ENCODE assay signal across 23 cellular contexts in genomic region chr11:87600938-87601337, GRCh38.
"Had no signal": no experiment of that assay in that cellular context is flagged by ENCODE, and none has a peak within 500 bp of the region (broad histone marks: within the 10 kb centered on the region; RNA-seq: fewer than 3 reads in every experiment).

No MANE protein-coding gene starts in this region.

- H3K27ac ChIP-seq: KMS-11, SK-N-MC, VCaP had no signal

- H3K4me3 ChIP-seq: SK-N-MC had no signal

- H3K9me3 Mint-ChIP-seq: activated CD4-positive, alpha-beta memory T cell treated with anti-CD3 and anti-CD28 coated beads for 36 hours; activated naive CD4-positive, alpha-beta T cell treated with anti-CD3 and anti-CD28 coated beads for 36 hours; activated T-cell treated with anti-CD3 and anti-CD28 coated beads, Interleukin-2, amount 50 U/mL, for 4 hours; activated T-helper 17 cell treated with anti-CD3 and anti-CD28 coated beads, Interleukin-2, amount 50 U/mL, for 72 hours had no signal

- DNase-seq: activated CD4-positive, alpha-beta memory T cell treated with anti-CD3 and anti-CD28 coated beads for 36 hours; activated CD4-positive, alpha-beta T cell treated with anti-CD3 and anti-CD28 coated beads, Interleukin-2, amount 10 ng/mL, durations not matched to agents 7 days and 5 days; activated CD4-positive, CD25-positive, alpha-beta regulatory T cell; activated CD8-positive, alpha-beta memory T cell treated with anti-CD3 and anti-CD28 coated beads for 24 hours; activated gamma-delta T cell; activated naive CD4-positive, alpha-beta T cell treated with anti-CD3 and anti-CD28 coated beads for 36 hours; activated T-cell treated with anti-CD3 and anti-CD28 coated beads, Interleukin-2, amount 50 U/mL, for 4 hours; amygdala; cerebellar nuclear complex; MM.1S; NCI-H1105; NCI-H1436 treated with DMSO at 0.1 percent for 48 hours; NCI-H187; NCI-H2081; NCI-H446 treated with DMSO at 0.1 percent for 48 hours; NCI-H526; NCI-H82; T-cell had no signal

- H3K27me3 Mint-ChIP-seq: activated CD4-positive, alpha-beta memory T cell treated with anti-CD3 and anti-CD28 coated beads for 36 hours; activated CD4-positive, alpha-beta T cell treated with anti-CD3 and anti-CD28 coated beads, Interleukin-2, amount 10 ng/mL, durations not matched to agents 7 days and 5 days; activated naive CD8-positive, alpha-beta T cell; activated T-helper 17 cell treated with anti-CD3 and anti-CD28 coated beads, Interleukin-2, amount 50 U/mL, for 72 hours had no signal

- H3K4me2 ChIP-seq: KMS-11 had no signal

- H3K4me1 Mint-ChIP-seq: activated CD4-positive, alpha-beta T cell treated with anti-CD3 and anti-CD28 coated beads, Interleukin-2, amount 10 ng/mL, durations not matched to agents 7 days and 5 days; activated T-helper 17 cell treated with anti-CD3 and anti-CD28 coated beads, Interleukin-2, amount 50 U/mL, for 72 hours; T-cell had no signal

- H3K4me3 Mint-ChIP-seq: activated CD4-positive, alpha-beta memory T cell treated with anti-CD3 and anti-CD28 coated beads for 36 hours; activated CD4-positive, alpha-beta T cell treated with anti-CD3 and anti-CD28 coated beads, Interleukin-2, amount 10 ng/mL, durations not matched to agents 7 days and 5 days; activated naive CD4-positive, alpha-beta T cell treated with anti-CD3 and anti-CD28 coated beads for 36 hours; activated naive CD8-positive, alpha-beta T cell; activated T-cell treated with anti-CD3 and anti-CD28 coated beads, Interleukin-2, amount 50 U/mL, for 4 hours; activated T-helper 17 cell treated with anti-CD3 and anti-CD28 coated beads, Interleukin-2, amount 50 U/mL, for 72 hours; T-cell had no signal

- H3K27ac Mint-ChIP-seq: activated CD4-positive, alpha-beta memory T cell treated with anti-CD3 and anti-CD28 coated beads for 36 hours; activated CD4-positive, alpha-beta T cell treated with anti-CD3 and anti-CD28 coated beads, Interleukin-2, amount 10 ng/mL, durations not matched to agents 7 days and 5 days; activated naive CD4-positive, alpha-beta T cell treated with anti-CD3 and anti-CD28 coated beads for 36 hours; activated naive CD8-positive, alpha-beta T cell; activated T-helper 17 cell treated with anti-CD3 and anti-CD28 coated beads, Interleukin-2, amount 50 U/mL, for 72 hours; T-cell had no signal

- H3K9ac ChIP-seq: KMS-11 had no signal

- H3K36me3 Mint-ChIP-seq: activated CD4-positive, alpha-beta memory T cell treated with anti-CD3 and anti-CD28 coated beads for 36 hours; activated naive CD8-positive, alpha-beta T cell; T-cell had no signal
